ENCODE assay signal across 26 cellular contexts in genomic region chr12:59321278-59321677, GRCh38.
"Had no signal": no experiment of that assay in that cellular context is flagged by ENCODE, and none has a peak within 500 bp of the region (broad histone marks: within the 10 kb centered on the region; RNA-seq: fewer than 3 reads in every experiment).

No MANE protein-coding gene starts in this region.

- H3K27me3 ChIP-seq: pancreas, stomach, suprapubic skin, tibial nerve, upper lobe of left lung, vagina had no signal

- H3K4me3 Mint-ChIP-seq: immature natural killer cell; naive thymus-derived CD8-positive, alpha-beta T cell; nephron; neural crest cell; stimulated activated naive B cell treated with anti-CD40 and anti-IgM and Interleukin-4, amounts not matched to agents 10 μg/mL and 1 μg/mL and 100 μg/mL, for 72 hours had no signal

- H3K36me3 ChIP-seq: left ventricle myocardium inferior, pancreas, prostate gland, stomach, suprapubic skin, tibial nerve, upper lobe of left lung, vagina had no signal

- H3K4me3 ChIP-seq: left ventricle myocardium inferior, lung, pancreas, prostate gland, skin epidermis, stomach, suprapubic skin, tibial nerve, upper lobe of left lung, vagina had no signal

- H3K36me3 Mint-ChIP-seq: immature natural killer cell; naive thymus-derived CD8-positive, alpha-beta T cell; stimulated activated naive B cell treated with anti-CD40 and anti-IgM and Interleukin-4, amounts not matched to agents 10 μg/mL and 1 μg/mL and 100 μg/mL, for 72 hours had no signal

- H3K9me3 ChIP-seq: left ventricle myocardium inferior, pancreas, prostate gland, stomach, suprapubic skin, tibial nerve, upper lobe of left lung, vagina had no signal

- H3K27me3 Mint-ChIP-seq: stimulated activated naive B cell treated with anti-CD40 and anti-IgM and Interleukin-4, amounts not matched to agents 10 μg/mL and 1 μg/mL and 100 μg/mL, for 72 hours had no signal

- H3K9me3 Mint-ChIP-seq: nephron; neural crest cell; stimulated activated naive B cell treated with anti-CD40 and anti-IgM and Interleukin-4, amounts not matched to agents 10 μg/mL and 1 μg/mL and 100 μg/mL, for 72 hours had no signal

- H3K27ac ChIP-seq: left ventricle myocardium inferior, pancreas, prostate gland, skin epidermis, stomach, suprapubic skin, tibial nerve, upper lobe of left lung, vagina had no signal

- ATAC-seq: naive thymus-derived CD8-positive, alpha-beta T cell; pancreas; right cardiac atrium; sciatic nerve; stimulated activated naive B cell treated with anti-CD40 and anti-IgM and Interleukin-4, amounts not matched to agents 10 μg/mL and 1 μg/mL and 100 μg/mL, for 72 hours; stimulated activated naive CD8-positive, alpha-beta T cell treated with anti-CD3 and anti-CD28 coated beads, Interleukin-15, Interleukin-2, amounts not matched to agents 100 U/mL and 50 U/mL, for 24 hours had no signal

- DNase-seq: immature natural killer cell; kidney; left ventricle myocardium inferior; naive thymus-derived CD8-positive, alpha-beta T cell; nucleus accumbens; pancreas; retina; right cardiac atrium; stimulated activated CD4-positive, alpha-beta T cell treated with anti-CD3 and anti-CD28 coated beads, Interleukin-12 subunit alpha, Interleukin-12 subunit beta, amount 100 ng/mL, for 4 hours; stimulated activated CD4-positive, alpha-beta T cell treated with anti-CD3 and anti-CD28 coated beads, Interleukin-15, amount 100 ng/mL, for 24 hours; stimulated activated CD4-positive, alpha-beta T cell treated with anti-CD3 and anti-CD28 coated beads, Interleukin-2, amount 100 ng/mL, for 24 hours; stimulated activated CD4-positive, alpha-beta T cell treated with anti-CD3 and anti-CD28 coated beads, Interleukin-4, amount 100 ng/mL, for 1 hour; stimulated activated naive B cell treated with anti-CD40 and anti-IgM and Interleukin-4, amounts not matched to agents 10 μg/mL and 1 μg/mL and 100 μg/mL, for 72 hours; stimulated activated naive CD8-positive, alpha-beta T cell treated with anti-CD3 and anti-CD28 coated beads, Interleukin-15, Interleukin-2, amounts not matched to agents 100 U/mL and 50 U/mL, for 24 hours; stomach; upper lobe of left lung had no signal

- H3K4me1 Mint-ChIP-seq: immature natural killer cell; naive thymus-derived CD8-positive, alpha-beta T cell; nephron; neural crest cell; stimulated activated naive B cell treated with anti-CD40 and anti-IgM and Interleukin-4, amounts not matched to agents 10 μg/mL and 1 μg/mL and 100 μg/mL, for 72 hours had no signal

- H3K4me1 ChIP-seq: left ventricle myocardium inferior, pancreas, prostate gland, suprapubic skin, tibial nerve, upper lobe of left lung, vagina had no signal

- H3K27ac Mint-ChIP-seq: immature natural killer cell; naive thymus-derived CD8-positive, alpha-beta T cell; nephron; stimulated activated naive B cell treated with anti-CD40 and anti-IgM and Interleukin-4, amounts not matched to agents 10 μg/mL and 1 μg/mL and 100 μg/mL, for 72 hours had no signal

- FAIRE-seq: islet of Langerhans, kidney, pancreas had no signal
